Comparison of ENCODE assay signal across 8 cellular contexts in genomic region chr2:74421248-74421870, GRCh38. TPM values are rescaled to one million over a fixed set of nuclear protein-coding genes. Genes with fewer than 3 reads are reported as not detected.
DNase-seq lines count a peak whose midpoint lies in the region; ATAC-seq and TF ChIP-seq lines count a peak whose summit lies in the region.

TSS of gene C2orf81 (minus strand) at chr2:74421619. CDS start at chr2:74421560, 59 bp downstream.
A gene with protein sequence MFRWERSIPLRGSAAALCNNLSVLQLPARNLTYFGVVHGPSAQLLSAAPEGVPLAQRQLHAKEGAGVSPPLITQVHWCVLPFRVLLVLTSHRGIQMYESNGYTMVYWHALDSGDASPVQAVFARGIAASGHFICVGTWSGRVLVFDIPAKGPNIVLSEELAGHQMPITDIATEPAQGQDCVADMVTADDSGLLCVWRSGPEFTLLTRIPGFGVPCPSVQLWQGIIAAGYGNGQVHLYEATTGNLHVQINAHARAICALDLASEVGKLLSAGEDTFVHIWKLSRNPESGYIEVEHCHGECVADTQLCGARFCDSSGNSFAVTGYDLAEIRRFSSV (plus strand): TSS chr2:74421730. CDS start chr2:74422154, 424 bp downstream.

- ATAC-seq in GM19372 (IDR thresholded peaks at IDR 0.05; ENCODE audit: low read depth, unreplicated experiment) = peak; percentile 89
- peak; percentile 89 for ATAC-seq in HG03520 (IDR thresholded peaks at IDR 0.05; ENCODE audit: unreplicated experiment)

- H3K27ac Mint-ChIP-seq in dendritic cell treated with granulocyte-macrophage colony-stimulating factor and Interleukin-4, amounts not matched to agents 40 ng/mL and 50 ng/mL, for 4 days = peak within 1 kb of the TSS; percentile 71

- TF ChIP-seq CTCF in lower leg skin (IDR thresholded peaks at IDR 0.05) = no peak

- no peak for TF ChIP-seq POLR2A in lower leg skin (IDR thresholded peaks at IDR 0.05)

- H3K27me3 Mint-ChIP-seq in dendritic cell treated with granulocyte-macrophage colony-stimulating factor and Interleukin-4, amounts not matched to agents 40 ng/mL and 50 ng/mL, for 4 days = peaks cover 11% of the 10 kb centered on the region

- H3K4me3 Mint-ChIP-seq in dendritic cell treated with granulocyte-macrophage colony-stimulating factor and Interleukin-4, amounts not matched to agents 40 ng/mL and 50 ng/mL, for 4 days = peak within 1 kb of the TSS; percentile 99

- 0 to 1% methylated on average over 23 to 38 of the region's 56 CpGs for WGBS in lower leg skin, 2 donors

- peaks cover 41% of the 10 kb centered on the region for H3K4me1 Mint-ChIP-seq in dendritic cell treated with granulocyte-macrophage colony-stimulating factor and Interleukin-4, amounts not matched to agents 40 ng/mL and 50 ng/mL, for 4 days (ENCODE audit: low read depth)

- DNase-seq in C1 segment of cervical spinal cord (lab: John Stamatoyannopoulos, UW) (peak in 9 of 14 donors; percentile 18 to 89 (median 42)), NCI-H526 treated with DMSO at 0.1 percent for 48 hours (lab: John Stamatoyannopoulos, UW) (peak; percentile 73), lower leg skin (ENCODE audit: low spot score in 2 of 2) (peak; percentile 67 to 96)
- peak; percentile 92 for DNase-seq in activated CD4-positive, alpha-beta T cell treated with anti-CD3 and anti-CD28 coated beads, Interleukin-2, amount 50 U/mL, for 1 hour
- peak; percentile 95 for DNase-seq in stimulated activated CD4-positive, alpha-beta T cell treated with anti-CD3 and anti-CD28 coated beads, Interleukin-4, amount 100 ng/mL, for 48 hours (ENCODE audit: low read depth in 2 of 2)

- H3K4me3 ChIP-seq in lower leg skin (ENCODE audit: low read depth, poor library complexity, severe bottlenecking) = peak within 1 kb of the TSS; percentile 34

- H3K36me3 Mint-ChIP-seq in dendritic cell treated with granulocyte-macrophage colony-stimulating factor and Interleukin-4, amounts not matched to agents 40 ng/mL and 50 ng/mL, for 4 days (ENCODE audit: low read depth) = peaks cover 28% of the 10 kb centered on the region

- H3K9me3 Mint-ChIP-seq in dendritic cell treated with granulocyte-macrophage colony-stimulating factor and Interleukin-4, amounts not matched to agents 40 ng/mL and 50 ng/mL, for 4 days = no peaks in the 10 kb centered on the region

- intact Hi-C loops in dendritic cell treated with granulocyte-macrophage colony-stimulating factor and Interleukin-4, amounts not matched to agents 40 ng/mL and 50 ng/mL, for 4 days (cut with micrococcal nuclease) = loop anchor here (1.0 kb wide), 2 partner anchors 33 to 62 kb away; partner anchors contain the start of gene TTC31
- intact Hi-C loops in lower leg skin (cut with DNase I; ENCODE audit: low total_unique reads) = no loop called here

RNA-seq across cellular contexts. Expression of gene C2orf81, which starts in this region (rescaled TPM):
- 1 to 10 TPM in 3 of 4 donors, under 1 TPM in 1; 0.34 to 2.4 (median 1.2) TPM for total RNA-seq in lower leg skin

RNA-seq across cellular contexts. Expression of the second gene that starts in this region (rescaled TPM):
- total RNA-seq in lower leg skin = 10 to 100 TPM in 1 of 4 donors, 1 to 10 TPM in 3; 5.5 to 13.3 (median 8.0) TPM

Comparison
In these comparisons a context has a peak if more than half of its experiments do, and no peak if none do; other contexts are left out.
1. Peak in every context shown above with its lines: DNase-seq, ATAC-seq and H3K4me3 ChIP-seq.
2. DNase-seq: peak in every context shown above with its lines; median percentile 95 in stimulated activated CD4-positive, alpha-beta T cell treated with anti-CD3 and anti-CD28 coated beads, Interleukin-4, amount 100 ng/mL, for 48 hours; 92 in activated CD4-positive, alpha-beta T cell treated with anti-CD3 and anti-CD28 coated beads, Interleukin-2, amount 50 U/mL, for 1 hour; 82 in lower leg skin; 73 in NCI-H526 treated with DMSO at 0.1 percent for 48 hours; 42 in C1 segment of cervical spinal cord.